In genomic region chr11:64322925-64323260, GRCh38 we compare ENCODE assay signal across 21 cellular contexts. TPM values are rescaled to one million over a fixed set of nuclear protein-coding genes. Genes with fewer than 3 reads are reported as not detected.
DNase-seq lines count a peak whose midpoint lies in the region; ATAC-seq and TF ChIP-seq lines count a peak whose summit lies in the region.
"Had no signal": no experiment of that assay in that cellular context is flagged by ENCODE, and none has a peak within 500 bp of the region (broad histone marks: within the 10 kb centered on the region; RNA-seq: fewer than 3 reads in every experiment).

No MANE protein-coding gene starts in this region.

- DNase-seq in RWPE1 (ENCODE audit: low spot score) (no peak), left lobe of liver (ENCODE audit: low spot score) (peak; percentile 40), cerebellar nuclear complex (lab: John Stamatoyannopoulos, UW) (no peak)
- DNase-seq in activated effector memory CD4-positive, alpha-beta T cell treated with Interleukin-2 at 50 U/mL for 16 hours = no peak
- DNase-seq: activated CD4-positive, alpha-beta T cell treated with anti-CD3 and anti-CD28 coated beads, Interleukin-2, amount 10 ng/mL, durations not matched to agents 7 days and 5 days; activated T-cell treated with anti-CD3 and anti-CD28 coated beads, Interleukin-2, amount 50 U/mL, for 24 hours; dorsolateral prefrontal cortex; GOT3; NCI-H1105; NCI-H1930; SJCRH30; trophoblast cell had no signal

- H4K20me1 ChIP-seq in BLaER1 treated with 17β-estradiol and CSF1 and Interleukin-3, amounts not matched to agents 10 nM and 100 nM = no peaks in the 10 kb centered on the region

- no peak overlapping the region for H3K4me3 ChIP-seq in BLaER1 treated with 17β-estradiol and CSF1 and Interleukin-3, amounts not matched to agents 10 nM and 100 nM
- H3K4me3 ChIP-seq: dorsolateral prefrontal cortex, mucosa of descending colon, ovary, SJCRH30 had no signal

- peaks cover 0 to 11% (median 0%) of the 10 kb centered on the region in 11 experiments; a peak in 9 of 22 replicates for H3K9me3 ChIP-seq in BLaER1 treated with 17β-estradiol and CSF1 and Interleukin-3, amounts not matched to agents 10 nM and 100 nM (replicated peaks in 1 of 11)
- H3K9me3 ChIP-seq: mucosa of descending colon, ovary, SJCRH30 had no signal

- H3K4me2 ChIP-seq in BLaER1 treated with 17β-estradiol and CSF1 and Interleukin-3, amounts not matched to agents 10 nM and 100 nM = peak overlapping the region in 8 of 11 experiments; percentile 20 to 61 (median 44); a peak in 15 of 22 replicates

- TF ChIP-seq CTCF in RWPE1 (conservative IDR thresholded peaks at IDR 0.05; ENCODE audit: low read depth) = no peak

- POLR2A ChIA-PET in RWPE1 (lab: Yijun Ruan, JAX; ENCODE audit: low non-redundant PET) = no interaction called here

- peak overlapping the region in 4 of 11 experiments; percentile 16 to 47 (median 24); a peak in 3 of 22 replicates for H3K9ac ChIP-seq in BLaER1 treated with 17β-estradiol and CSF1 and Interleukin-3, amounts not matched to agents 10 nM and 100 nM

- H3K27ac ChIP-seq in BLaER1 treated with 17β-estradiol and CSF1 and Interleukin-3, amounts not matched to agents 10 nM and 100 nM = peak overlapping the region in 2 of 11 experiments; percentile 36 to 38; a peak in 3 of 22 replicates
- H3K27ac ChIP-seq in RWPE1 = peak overlapping the region; percentile 100
- H3K27ac ChIP-seq: ovary, SJCRH30 had no signal

- H3K27me3 ChIP-seq in BLaER1 treated with 17β-estradiol and CSF1 and Interleukin-3, amounts not matched to agents 10 nM and 100 nM = no peaks in the 10 kb centered on the region
- H3K27me3 ChIP-seq: dorsolateral prefrontal cortex, ovary, SJCRH30 had no signal

- H3K36me3 ChIP-seq in BLaER1 treated with 17β-estradiol and CSF1 and Interleukin-3, amounts not matched to agents 10 nM and 100 nM = peaks cover 0 to 30% (median 14%) of the 10 kb centered on the region in 11 experiments; a peak in 15 of 22 replicates
- H3K36me3 ChIP-seq: ovary, SJCRH30 had no signal

- H3K4me1 ChIP-seq in BLaER1 treated with 17β-estradiol and CSF1 and Interleukin-3, amounts not matched to agents 10 nM and 100 nM = peaks cover 11 to 40% (median 31%) of the 10 kb centered on the region in 10 experiments
- H3K4me1 ChIP-seq: SJCRH30 had no signal

- CTCF ChIA-PET in RWPE1 (lab: Yijun Ruan, JAX) = interaction anchor here (1.7 to 2.9 kb wide), 2 partner anchors 9 to 20 kb away, joined by 6 to 11 read pairs; no protein-coding TSS in a partner anchor

- no peak for ATAC-seq in left lobe of liver
- ATAC-seq in GM19397 (IDR thresholded peaks at IDR 0.05; ENCODE audit: unreplicated experiment) = no peak
- ATAC-seq: left ventricle myocardium superior, mucosa of descending colon had no signal

RNA-seq across cellular contexts. Expression of gene PRDX5, which starts 5.0 kb away (rescaled TPM):
- 96.4 TPM for total RNA-seq in left lobe of liver

RNA-seq across cellular contexts. Expression of gene TRMT112, which starts 5.5 kb away (rescaled TPM):
- 59.1 TPM for total RNA-seq in left lobe of liver

RNA-seq across cellular contexts. Expression of gene CCDC88B, which starts 17.1 kb away (rescaled TPM):
- 4.0 TPM for total RNA-seq in left lobe of liver

RNA-seq across cellular contexts. Expression of gene ESRRA, which starts 17.6 kb away (rescaled TPM):
- 53.6 TPM for total RNA-seq in left lobe of liver

RNA-seq across cellular contexts. Expression of gene CATSPERZ, which starts 22.7 kb away (rescaled TPM):
- not detected for total RNA-seq in left lobe of liver
- total RNA-seq: A673; activated CD4-positive, alpha-beta T cell treated with anti-CD3 and anti-CD28 coated beads, Interleukin-2, amount 10 ng/mL, durations not matched to agents 7 days and 5 days; B cell; endothelial cell of umbilical vein; left ventricle myocardium superior; M059J; mucosa of descending colon; ovary; SJCRH30 had no signal
